In genomic region chr11:65041206-65042035, GRCh38 we compare ENCODE assay signal across 1 cellular context.
A peak's percentile ranks its signal among the peaks of the same experiment; 100 is the strongest.
TF ChIP-seq lines count a peak whose summit lies in the region.

Gene SAC3D1 (plus strand): TSS chr11:65041210. CDS start chr11:65041293, 83 bp downstream.

TF ChIP-seq in HepG2, 621 proteins besides CTCF, POLR2A, EP300 and RAD21 (continued from another document and continues in another):
- TF ChIP-seq NCOA1 (CRISPR knock-in tag; IDR thresholded peaks at IDR 0.05) (no peak), SSRP1 (CRISPR knock-in tag; IDR thresholded peaks at IDR 0.05) (no peak), TARDBP (CRISPR knock-in tag; IDR thresholded peaks at IDR 0.05) (no peak), ETS1 (CRISPR knock-in tag; IDR thresholded peaks at IDR 0.05) (peak; percentile 64; the same call in 1 of the 2 replicates), NR0B2 (CRISPR knock-in tag; IDR thresholded peaks at IDR 0.05) (peak; percentile 45; the same call in 1 of the 2 replicates), ZHX1 (CRISPR knock-in tag; IDR thresholded peaks at IDR 0.05; ENCODE audit: low read depth) (no peak), ZNF33A (CRISPR knock-in tag; IDR thresholded peaks at IDR 0.05; ENCODE audit: borderline replicate concordance) (no peak), U2AF2 (IDR thresholded peaks at IDR 0.05; ENCODE audit: low read depth, low read length) (no peak), RBM22 (optimal IDR thresholded peaks at IDR 0.05; ENCODE audit: low read length) (no peak), MED1 (CRISPR knock-in tag; IDR thresholded peaks at IDR 0.05) (no peak; the same call in 1 of the 2 replicates), NKX3-1 (CRISPR knock-in tag; IDR thresholded peaks at IDR 0.05) (no peak), TGIF2 (CRISPR knock-in tag; IDR thresholded peaks at IDR 0.05) (no peak), GMEB1 (CRISPR knock-in tag; IDR thresholded peaks at IDR 0.05; ENCODE audit: borderline replicate concordance) (no peak; the same call in 1 of the 2 replicates), ELF1 (CRISPR knock-in tag; IDR thresholded peaks at IDR 0.05) (no peak), WIZ (CRISPR knock-in tag; IDR thresholded peaks at IDR 0.05) (no peak), KLF15 (CRISPR knock-in tag; IDR thresholded peaks at IDR 0.05; ENCODE audit: borderline replicate concordance) (no peak), TAF15 (IDR thresholded peaks at IDR 0.05; ENCODE audit: low read depth, low read length, poor library complexity, severe bottlenecking) (no peak), FIP1L1 (IDR thresholded peaks at IDR 0.05; ENCODE audit: borderline replicate concordance, insufficient read depth, low read depth, low read length) (no peak), MBD4 (IDR thresholded peaks at IDR 0.05; ENCODE audit: borderline replicate concordance, low read length) (no peak), IRF9 (CRISPR knock-in tag; IDR thresholded peaks at IDR 0.05; ENCODE audit: borderline replicate concordance) (0 out of 2 replicates have a peak, but pooled peaks have one; percentile 19), ZNF230 (CRISPR knock-in tag; IDR thresholded peaks at IDR 0.05) (no peak), HMG20A (CRISPR knock-in tag; IDR thresholded peaks at IDR 0.05; ENCODE audit: borderline replicate concordance) (no peak), ZNF350 (CRISPR knock-in tag; IDR thresholded peaks at IDR 0.05; ENCODE audit: borderline replicate concordance, low read depth) (no peak), EEA1 (CRISPR knock-in tag; IDR thresholded peaks at IDR 0.05; ENCODE audit: borderline replicate concordance) (peak; percentile 80; the same call in 1 of the 2 replicates), MIER3 (CRISPR knock-in tag; IDR thresholded peaks at IDR 0.05; ENCODE audit: borderline replicate concordance) (no peak), ZFX (CRISPR knock-in tag; IDR thresholded peaks at IDR 0.05; ENCODE audit: low read depth) (peak; percentile 68), NFYB (CRISPR knock-in tag; IDR thresholded peaks at IDR 0.05) (no peak), ZNF619 (CRISPR knock-in tag; IDR thresholded peaks at IDR 0.05) (no peak), GABPB1 (CRISPR knock-in tag; IDR thresholded peaks at IDR 0.05) (peak; percentile 62; the same call in 1 of the 2 replicates), KLF9 (CRISPR knock-in tag; IDR thresholded peaks at IDR 0.05; ENCODE audit: low read depth) (no peak), SETDB1 (CRISPR knock-in tag; IDR thresholded peaks at IDR 0.05; ENCODE audit: borderline replicate concordance) (no peak), NRL (CRISPR knock-in tag; IDR thresholded peaks at IDR 0.05; ENCODE audit: borderline replicate concordance) (no peak)
- TF ChIP-seq, protein P1, sequence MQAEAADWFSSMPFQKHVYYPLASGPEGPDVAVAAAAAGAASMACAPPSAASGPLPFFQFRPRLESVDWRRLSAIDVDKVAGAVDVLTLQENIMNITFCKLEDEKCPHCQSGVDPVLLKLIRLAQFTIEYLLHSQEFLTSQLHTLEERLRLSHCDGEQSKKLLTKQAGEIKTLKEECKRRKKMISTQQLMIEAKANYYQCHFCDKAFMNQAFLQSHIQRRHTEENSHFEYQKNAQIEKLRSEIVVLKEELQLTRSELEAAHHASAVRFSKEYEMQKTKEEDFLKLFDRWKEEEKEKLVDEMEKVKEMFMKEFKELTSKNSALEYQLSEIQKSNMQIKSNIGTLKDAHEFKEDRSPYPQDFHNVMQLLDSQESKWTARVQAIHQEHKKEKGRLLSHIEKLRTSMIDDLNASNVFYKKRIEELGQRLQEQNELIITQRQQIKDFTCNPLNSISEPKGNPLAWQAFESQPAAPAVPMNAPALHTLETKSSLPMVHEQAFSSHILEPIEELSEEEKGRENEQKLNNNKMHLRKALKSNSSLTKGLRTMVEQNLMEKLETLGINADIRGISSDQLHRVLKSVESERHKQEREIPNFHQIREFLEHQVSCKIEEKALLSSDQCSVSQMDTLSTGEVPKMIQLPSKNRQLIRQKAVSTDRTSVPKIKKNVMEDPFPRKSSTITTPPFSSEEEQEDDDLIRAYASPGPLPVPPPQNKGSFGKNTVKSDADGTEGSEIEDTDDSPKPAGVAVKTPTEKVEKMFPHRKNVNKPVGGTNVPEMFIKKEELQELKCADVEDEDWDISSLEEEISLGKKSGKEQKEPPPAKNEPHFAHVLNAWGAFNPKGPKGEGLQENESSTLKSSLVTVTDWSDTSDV (CRISPR knock-in tag; IDR thresholded peaks at IDR 0.05), result peak; percentile 74; the same call in 1 of the 2 replicates
- TF ChIP-seq, protein P2, sequence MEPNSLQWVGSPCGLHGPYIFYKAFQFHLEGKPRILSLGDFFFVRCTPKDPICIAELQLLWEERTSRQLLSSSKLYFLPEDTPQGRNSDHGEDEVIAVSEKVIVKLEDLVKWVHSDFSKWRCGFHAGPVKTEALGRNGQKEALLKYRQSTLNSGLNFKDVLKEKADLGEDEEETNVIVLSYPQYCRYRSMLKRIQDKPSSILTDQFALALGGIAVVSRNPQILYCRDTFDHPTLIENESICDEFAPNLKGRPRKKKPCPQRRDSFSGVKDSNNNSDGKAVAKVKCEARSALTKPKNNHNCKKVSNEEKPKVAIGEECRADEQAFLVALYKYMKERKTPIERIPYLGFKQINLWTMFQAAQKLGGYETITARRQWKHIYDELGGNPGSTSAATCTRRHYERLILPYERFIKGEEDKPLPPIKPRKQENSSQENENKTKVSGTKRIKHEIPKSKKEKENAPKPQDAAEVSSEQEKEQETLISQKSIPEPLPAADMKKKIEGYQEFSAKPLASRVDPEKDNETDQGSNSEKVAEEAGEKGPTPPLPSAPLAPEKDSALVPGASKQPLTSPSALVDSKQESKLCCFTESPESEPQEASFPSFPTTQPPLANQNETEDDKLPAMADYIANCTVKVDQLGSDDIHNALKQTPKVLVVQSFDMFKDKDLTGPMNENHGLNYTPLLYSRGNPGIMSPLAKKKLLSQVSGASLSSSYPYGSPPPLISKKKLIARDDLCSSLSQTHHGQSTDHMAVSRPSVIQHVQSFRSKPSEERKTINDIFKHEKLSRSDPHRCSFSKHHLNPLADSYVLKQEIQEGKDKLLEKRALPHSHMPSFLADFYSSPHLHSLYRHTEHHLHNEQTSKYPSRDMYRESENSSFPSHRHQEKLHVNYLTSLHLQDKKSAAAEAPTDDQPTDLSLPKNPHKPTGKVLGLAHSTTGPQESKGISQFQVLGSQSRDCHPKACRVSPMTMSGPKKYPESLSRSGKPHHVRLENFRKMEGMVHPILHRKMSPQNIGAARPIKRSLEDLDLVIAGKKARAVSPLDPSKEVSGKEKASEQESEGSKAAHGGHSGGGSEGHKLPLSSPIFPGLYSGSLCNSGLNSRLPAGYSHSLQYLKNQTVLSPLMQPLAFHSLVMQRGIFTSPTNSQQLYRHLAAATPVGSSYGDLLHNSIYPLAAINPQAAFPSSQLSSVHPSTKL (CRISPR knock-in tag; IDR thresholded peaks at IDR 0.05), result peak; percentile 1; the same call in 1 of the 2 replicates
- TF ChIP-seq, protein P3, sequence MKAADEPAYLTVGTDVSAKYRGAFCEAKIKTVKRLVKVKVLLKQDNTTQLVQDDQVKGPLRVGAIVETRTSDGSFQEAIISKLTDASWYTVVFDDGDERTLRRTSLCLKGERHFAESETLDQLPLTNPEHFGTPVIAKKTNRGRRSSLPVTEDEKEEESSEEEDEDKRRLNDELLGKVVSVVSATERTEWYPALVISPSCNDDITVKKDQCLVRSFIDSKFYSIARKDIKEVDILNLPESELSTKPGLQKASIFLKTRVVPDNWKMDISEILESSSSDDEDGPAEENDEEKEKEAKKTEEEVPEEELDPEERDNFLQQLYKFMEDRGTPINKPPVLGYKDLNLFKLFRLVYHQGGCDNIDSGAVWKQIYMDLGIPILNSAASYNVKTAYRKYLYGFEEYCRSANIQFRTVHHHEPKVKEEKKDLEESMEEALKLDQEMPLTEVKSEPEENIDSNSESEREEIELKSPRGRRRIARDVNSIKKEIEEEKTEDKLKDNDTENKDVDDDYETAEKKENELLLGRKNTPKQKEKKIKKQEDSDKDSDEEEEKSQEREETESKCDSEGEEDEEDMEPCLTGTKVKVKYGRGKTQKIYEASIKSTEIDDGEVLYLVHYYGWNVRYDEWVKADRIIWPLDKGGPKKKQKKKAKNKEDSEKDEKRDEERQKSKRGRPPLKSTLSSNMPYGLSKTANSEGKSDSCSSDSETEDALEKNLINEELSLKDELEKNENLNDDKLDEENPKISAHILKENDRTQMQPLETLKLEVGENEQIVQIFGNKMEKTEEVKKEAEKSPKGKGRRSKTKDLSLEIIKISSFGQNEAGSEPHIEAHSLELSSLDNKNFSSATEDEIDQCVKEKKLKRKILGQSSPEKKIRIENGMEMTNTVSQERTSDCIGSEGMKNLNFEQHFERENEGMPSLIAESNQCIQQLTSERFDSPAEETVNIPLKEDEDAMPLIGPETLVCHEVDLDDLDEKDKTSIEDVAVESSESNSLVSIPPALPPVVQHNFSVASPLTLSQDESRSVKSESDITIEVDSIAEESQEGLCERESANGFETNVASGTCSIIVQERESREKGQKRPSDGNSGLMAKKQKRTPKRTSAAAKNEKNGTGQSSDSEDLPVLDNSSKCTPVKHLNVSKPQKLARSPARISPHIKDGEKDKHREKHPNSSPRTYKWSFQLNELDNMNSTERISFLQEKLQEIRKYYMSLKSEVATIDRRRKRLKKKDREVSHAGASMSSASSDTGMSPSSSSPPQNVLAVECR (CRISPR knock-in tag; IDR thresholded peaks at IDR 0.05; ENCODE audit: borderline replicate concordance), result peak; percentile 91
- TF ChIP-seq, protein P4, sequence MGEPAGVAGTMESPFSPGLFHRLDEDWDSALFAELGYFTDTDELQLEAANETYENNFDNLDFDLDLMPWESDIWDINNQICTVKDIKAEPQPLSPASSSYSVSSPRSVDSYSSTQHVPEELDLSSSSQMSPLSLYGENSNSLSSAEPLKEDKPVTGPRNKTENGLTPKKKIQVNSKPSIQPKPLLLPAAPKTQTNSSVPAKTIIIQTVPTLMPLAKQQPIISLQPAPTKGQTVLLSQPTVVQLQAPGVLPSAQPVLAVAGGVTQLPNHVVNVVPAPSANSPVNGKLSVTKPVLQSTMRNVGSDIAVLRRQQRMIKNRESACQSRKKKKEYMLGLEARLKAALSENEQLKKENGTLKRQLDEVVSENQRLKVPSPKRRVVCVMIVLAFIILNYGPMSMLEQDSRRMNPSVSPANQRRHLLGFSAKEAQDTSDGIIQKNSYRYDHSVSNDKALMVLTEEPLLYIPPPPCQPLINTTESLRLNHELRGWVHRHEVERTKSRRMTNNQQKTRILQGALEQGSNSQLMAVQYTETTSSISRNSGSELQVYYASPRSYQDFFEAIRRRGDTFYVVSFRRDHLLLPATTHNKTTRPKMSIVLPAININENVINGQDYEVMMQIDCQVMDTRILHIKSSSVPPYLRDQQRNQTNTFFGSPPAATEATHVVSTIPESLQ (CRISPR knock-in tag; conservative IDR thresholded peaks at IDR 0.05), result no peak
